In genomic region chr11:119832536-119832935, GRCh38 we compare ENCODE assay signal across 11 cellular contexts.
DNase-seq lines count a peak whose midpoint lies in the region; ATAC-seq and TF ChIP-seq lines count a peak whose summit lies in the region.
"Had no signal": no experiment of that assay in that cellular context is flagged by ENCODE, and none has a peak within 500 bp of the region (broad histone marks: within the 10 kb centered on the region; RNA-seq: fewer than 3 reads in every experiment).

No MANE protein-coding gene starts in this region.

- peak overlapping the region; percentile 68 for H4K5ac ChIP-seq in mesendoderm (ENCODE audit: low read length)

- H3K4me1 ChIP-seq in body of pancreas = peaks cover 7% of the 10 kb centered on the region
- H3K4me1 ChIP-seq in mesendoderm (ENCODE audit: control insufficient read depth, low read depth, low read length) = peaks cover 3% of the 10 kb centered on the region

- ATAC-seq in body of pancreas = peak; percentile 83
- no peak for ATAC-seq in CD4-positive, alpha-beta T cell (ENCODE audit: poor library complexity)
- no peak for ATAC-seq in GM19452 (IDR thresholded peaks at IDR 0.05; ENCODE audit: unreplicated experiment)
- ATAC-seq in HG03196 (IDR thresholded peaks at IDR 0.05; ENCODE audit: unreplicated experiment) = no peak
- ATAC-seq: T-helper 17 cell had no signal

- H3K23ac ChIP-seq in mesendoderm (ENCODE audit: low read length) = no peak overlapping the region

- intact Hi-C loops in body of pancreas (cut with DNase I) = no loop called here
- intact Hi-C loops in CD4-positive, alpha-beta T cell (cut with DNase I, micrococcal nuclease) = no loop called here

- peak; percentile 68 for DNase-seq in AG20443 (ENCODE audit: low spot score)
- DNase-seq in M059J (ENCODE audit: low read depth) = peak; percentile 11
- peak; percentile 29 to 75 (median 66) for DNase-seq in body of pancreas
- DNase-seq in mesendoderm = peak; percentile 59
- no peak for DNase-seq in HCEC 1CT
- DNase-seq in CD4-positive, alpha-beta T cell = no peak
- DNase-seq: CD4-positive, CD25-positive, alpha-beta regulatory T cell; NCI-H1105; T-helper 17 cell had no signal

- no peak overlapping the region for H2BK5ac ChIP-seq in mesendoderm (ENCODE audit: low read length)

- no peak for TF ChIP-seq CTCF in body of pancreas (IDR thresholded peaks at IDR 0.05)
- no peak for TF ChIP-seq CTCF in CD4-positive, alpha-beta T cell (IDR thresholded peaks at IDR 0.05)

- CTCF ChIA-PET in CD4-positive, alpha-beta T cell (lab: Charles Lee) = no interaction called here

- 35 to 55% methylated on average over 5 of the region's 5 CpGs for WGBS in body of pancreas, 2 donors
- WGBS in mesendoderm (ENCODE audit: extremely low coverage, insufficient coverage, low lambda C conversion rate) = no CpG with 5 or more reads among the region's 5 CpGs

- H3K9me3 Mint-ChIP-seq in CD4-positive, alpha-beta T cell = no peaks in the 10 kb centered on the region

- H3K9me3 ChIP-seq in body of pancreas = no peaks in the 10 kb centered on the region
- no peaks in the 10 kb centered on the region for H3K9me3 ChIP-seq in CD4-positive, alpha-beta T cell (ENCODE audit: control insufficient read depth, low read length)

- POLR2A ChIA-PET in CD4-positive, alpha-beta T cell (lab: Charles Lee) = no interaction called here

- no peak overlapping the region for H3K56ac ChIP-seq in mesendoderm (ENCODE audit: low read length)

- H3K27ac ChIP-seq in body of pancreas (no peak overlapping the region), mesendoderm (ENCODE audit: low read depth, low read length) (no peak overlapping the region)
- no peak overlapping the region for H3K27ac ChIP-seq in CD4-positive, alpha-beta T cell (ENCODE audit: low read depth, low read length)

- no peaks in the 10 kb centered on the region for H3K79me2 ChIP-seq in mesendoderm (ENCODE audit: control insufficient read depth, insufficient read depth, low read length)

- no peaks in the 10 kb centered on the region for H3K36me3 Mint-ChIP-seq in CD4-positive, alpha-beta T cell (ENCODE audit: low read depth)
- H3K36me3 Mint-ChIP-seq: CD4-positive, CD25-positive, alpha-beta regulatory T cell had no signal

- no peaks in the 10 kb centered on the region for H3K79me1 ChIP-seq in mesendoderm (ENCODE audit: low read length)

- H3K18ac ChIP-seq in mesendoderm (ENCODE audit: low read length) = no peak overlapping the region

- H2AK5ac ChIP-seq in mesendoderm (ENCODE audit: low read length) = no peak overlapping the region

- H3K27ac Mint-ChIP-seq in CD4-positive, alpha-beta T cell = no peak overlapping the region
- H3K27ac Mint-ChIP-seq: CD4-positive, CD25-positive, alpha-beta regulatory T cell; T-helper 17 cell had no signal

- H3K4ac ChIP-seq in mesendoderm (ENCODE audit: low read depth, low read length) = no peak overlapping the region

- H3K36me3 ChIP-seq in body of pancreas (replicated peaks in 1 of 2; ENCODE audit: insufficient read depth in 1 of 2, low read depth in 2 of 2) = no peaks in the 10 kb centered on the region
- H3K36me3 ChIP-seq in mesendoderm (ENCODE audit: control insufficient read depth, insufficient read depth, low read length) = no peaks in the 10 kb centered on the region

- H3K4me1 Mint-ChIP-seq in CD4-positive, alpha-beta T cell (ENCODE audit: low read depth) = no peaks in the 10 kb centered on the region
- H3K4me1 Mint-ChIP-seq: CD4-positive, CD25-positive, alpha-beta regulatory T cell; T-helper 17 cell had no signal

- no peak overlapping the region for H3K9ac ChIP-seq in mesendoderm (ENCODE audit: low read length)

- H2BK15ac ChIP-seq in mesendoderm (replicated peaks; ENCODE audit: low read depth) = no peak overlapping the region

- no peak overlapping the region for H3K4me2 ChIP-seq in mesendoderm (ENCODE audit: low read length)

- H3K4me3 ChIP-seq in body of pancreas (no peak overlapping the region), mesendoderm (ENCODE audit: low read length) (no peak overlapping the region)

- no peaks in the 10 kb centered on the region for H3K27me3 ChIP-seq in body of pancreas
- H3K27me3 ChIP-seq in mesendoderm (ENCODE audit: insufficient read depth, low read length, poor library complexity) = no peaks in the 10 kb centered on the region
- H3K27me3 ChIP-seq in CD4-positive, alpha-beta T cell (ENCODE audit: control insufficient read depth, insufficient read depth, low read length) = peaks cover 25% of the 10 kb centered on the region

- H3K27me3 Mint-ChIP-seq in CD4-positive, alpha-beta T cell = peaks cover 58% of the 10 kb centered on the region

- H3K4me3 Mint-ChIP-seq in CD4-positive, alpha-beta T cell = no peak overlapping the region
- H3K4me3 Mint-ChIP-seq: CD4-positive, CD25-positive, alpha-beta regulatory T cell; T-helper 17 cell had no signal

- H2BK120ac ChIP-seq in mesendoderm (ENCODE audit: low read depth, low read length) = no peak overlapping the region

- no peak for TF ChIP-seq POLR2A in body of pancreas (IDR thresholded peaks at IDR 0.05)

- no peak overlapping the region for H4K8ac ChIP-seq in mesendoderm (ENCODE audit: low read depth, low read length)

Comparison
In these comparisons a context has a peak if more than half of its experiments do, and no peak if none do; other contexts are left out.
1. DNase-seq: peak in AG20443 (single experiment), M059J (single experiment), body of pancreas (4 of 4) and mesendoderm (single experiment); none in HCEC 1CT (single experiment) and CD4-positive, alpha-beta T cell (0 of 10).